Comparison of ENCODE assay signal across 22 cellular contexts in the genomic region with DNA sequence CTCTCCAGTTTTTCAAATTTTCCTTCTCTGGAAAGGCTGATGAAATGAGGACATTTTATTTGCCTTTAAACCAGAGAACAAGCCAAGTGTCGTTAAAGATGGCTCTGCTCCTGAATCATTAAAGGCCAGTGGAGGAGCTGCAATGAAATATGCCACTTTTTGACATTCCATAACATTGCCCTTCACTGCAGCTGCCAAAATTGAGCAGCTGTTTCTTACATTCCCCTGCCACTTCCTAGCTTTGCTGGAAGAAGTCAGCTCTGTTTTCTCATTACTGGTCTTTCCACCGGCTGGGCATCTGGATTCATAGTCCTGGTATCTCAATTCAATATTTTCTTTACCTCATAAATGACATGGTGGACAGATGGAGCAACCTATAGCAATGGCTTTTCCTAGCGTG. TPM values are rescaled to one million over a fixed set of nuclear protein-coding genes. Genes with fewer than 3 reads are reported as not detected.
"Had no signal": no experiment of that assay in that cellular context is flagged by ENCODE, and none has a peak within 500 bp of the region (broad histone marks: within the 10 kb centered on the region; RNA-seq: fewer than 3 reads in every experiment).

No MANE protein-coding gene starts in this region.

- H3K4me3 ChIP-seq: coronary artery, dorsolateral prefrontal cortex, esophagus squamous epithelium, gastrocnemius medialis, heart right ventricle, left lung, lower lobe of right lung, mucosa of descending colon had no signal

- DNase-seq: dermis blood vessel endothelial cell; dorsolateral prefrontal cortex; effector CD4-positive, alpha-beta T cell; effector memory CD4-positive, alpha-beta T cell; esophagus squamous epithelium; foreskin fibroblast; foreskin melanocyte; gastrocnemius medialis; glutamatergic neuron; head of caudate nucleus; heart right ventricle; hippocampal formation; kidney; kidney glomerular epithelial cell; left lung; left ventricle myocardium superior; lower lobe of right lung; mesenchymal stem cell; mucosa of descending colon; naive B cell had no signal

- H3K36me3 ChIP-seq: esophagus squamous epithelium, gastrocnemius medialis, heart right ventricle, left lung, lower lobe of right lung had no signal

- H3K4me1 ChIP-seq: esophagus squamous epithelium, gastrocnemius medialis, heart right ventricle, left lung, lower lobe of right lung had no signal

- H3K9me3 ChIP-seq: esophagus squamous epithelium, gastrocnemius medialis, left lung, lower lobe of right lung, mucosa of descending colon had no signal

- H3K27ac ChIP-seq: coronary artery, dorsolateral prefrontal cortex, esophagus squamous epithelium, gastrocnemius medialis, heart right ventricle, left lung, lower lobe of right lung had no signal

RNA-seq across cellular contexts. Expression of a gene that starts 45.5 kb away (rescaled TPM):
- total RNA-seq: mesothelial cell of epicardium had no signal
